ENCODE assay signal across 1 cellular context in genomic region chr17:40362696-40363479, GRCh38.
TF ChIP-seq lines count a peak whose summit lies in the region.

No MANE protein-coding gene starts in this region.

TF ChIP-seq in HepG2, 621 proteins besides CTCF, POLR2A, EP300 and RAD21 (continued from another document and continues in another):
- TF ChIP-seq, protein P1, sequence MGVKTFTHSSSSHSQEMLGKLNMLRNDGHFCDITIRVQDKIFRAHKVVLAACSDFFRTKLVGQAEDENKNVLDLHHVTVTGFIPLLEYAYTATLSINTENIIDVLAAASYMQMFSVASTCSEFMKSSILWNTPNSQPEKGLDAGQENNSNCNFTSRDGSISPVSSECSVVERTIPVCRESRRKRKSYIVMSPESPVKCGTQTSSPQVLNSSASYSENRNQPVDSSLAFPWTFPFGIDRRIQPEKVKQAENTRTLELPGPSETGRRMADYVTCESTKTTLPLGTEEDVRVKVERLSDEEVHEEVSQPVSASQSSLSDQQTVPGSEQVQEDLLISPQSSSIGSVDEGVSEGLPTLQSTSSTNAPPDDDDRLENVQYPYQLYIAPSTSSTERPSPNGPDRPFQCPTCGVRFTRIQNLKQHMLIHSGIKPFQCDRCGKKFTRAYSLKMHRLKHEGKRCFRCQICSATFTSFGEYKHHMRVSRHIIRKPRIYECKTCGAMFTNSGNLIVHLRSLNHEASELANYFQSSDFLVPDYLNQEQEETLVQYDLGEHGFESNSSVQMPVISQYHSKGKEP (CRISPR knock-in tag; IDR thresholded peaks at IDR 0.05): 0 out of 2 replicates have a peak, but pooled peaks have one; percentile 58
- TF ChIP-seq ZNF850 (CRISPR knock-in tag; conservative IDR thresholded peaks at IDR 0.05) (no peak), ZNF629 (CRISPR knock-in tag; conservative IDR thresholded peaks at IDR 0.05) (no peak), IRX3 (CRISPR knock-in tag; IDR thresholded peaks at IDR 0.05; ENCODE audit: borderline replicate concordance, low read depth) (peak; percentile 94; the same call in 1 of the 2 replicates), CREM (IDR thresholded peaks at IDR 0.05) (no peak), CREM (CRISPR knock-in tag; IDR thresholded peaks at IDR 0.05) (no peak), STAG1 (CRISPR knock-in tag; IDR thresholded peaks at IDR 0.05) (peak; percentile 86), SSRP1 (CRISPR knock-in tag; IDR thresholded peaks at IDR 0.05) (no peak), ZNF484 (CRISPR knock-in tag; IDR thresholded peaks at IDR 0.05; ENCODE audit: borderline replicate concordance, low read depth) (no peak), TOE1 (CRISPR knock-in tag; IDR thresholded peaks at IDR 0.05) (peak; percentile 81; the same call in 1 of the 2 replicates), KAT7 (CRISPR knock-in tag; IDR thresholded peaks at IDR 0.05; ENCODE audit: borderline replicate concordance) (peak; percentile 98), KLF11 (CRISPR knock-in tag; IDR thresholded peaks at IDR 0.05) (peak; percentile 71; the same call in 1 of the 2 replicates), MXD4 (CRISPR knock-in tag; IDR thresholded peaks at IDR 0.05) (peak; percentile 93), ZFP1 (CRISPR knock-in tag; IDR thresholded peaks at IDR 0.05) (0 out of 2 replicates have a peak, but pooled peaks have one; percentile 58), MIER2 (CRISPR knock-in tag; IDR thresholded peaks at IDR 0.05) (0 out of 2 replicates have a peak, but pooled peaks have one; percentile 30), FOXP1 (IDR thresholded peaks at IDR 0.05) (no peak), FOXP1 (CRISPR knock-in tag; IDR thresholded peaks at IDR 0.05) (no peak), ZNF670 (CRISPR knock-in tag; IDR thresholded peaks at IDR 0.05; ENCODE audit: borderline replicate concordance) (peak; percentile 87; the same call in 1 of the 2 replicates), LRRFIP1 (CRISPR knock-in tag; conservative IDR thresholded peaks at IDR 0.05) (no peak), HNRNPK (IDR thresholded peaks at IDR 0.05; ENCODE audit: low read depth, low read length, poor library complexity, severe bottlenecking) (peak; percentile 61), ZXDC (CRISPR knock-in tag; IDR thresholded peaks at IDR 0.05) (0 out of 2 replicates have a peak, but pooled peaks have one; percentile 13), PHF8 (CRISPR knock-in tag; IDR thresholded peaks at IDR 0.05) (peak; percentile 77), PRDM15 (CRISPR knock-in tag; IDR thresholded peaks at IDR 0.05) (peak; percentile 64; the same call in 1 of the 2 replicates), CENPX (CRISPR knock-in tag; IDR thresholded peaks at IDR 0.05) (no peak), ZBTB10 (CRISPR knock-in tag; IDR thresholded peaks at IDR 0.05; ENCODE audit: borderline replicate concordance) (no peak), THRA (CRISPR knock-in tag; IDR thresholded peaks at IDR 0.05; ENCODE audit: borderline replicate concordance) (peak; percentile 79), KDM3A (CRISPR knock-in tag; IDR thresholded peaks at IDR 0.05; ENCODE audit: low read depth) (peak; percentile 88), ISL2 (CRISPR knock-in tag; IDR thresholded peaks at IDR 0.05) (peak; percentile 74), TFDP2 (CRISPR knock-in tag; IDR thresholded peaks at IDR 0.05) (peak; percentile 96), ZNF883 (CRISPR knock-in tag; IDR thresholded peaks at IDR 0.05; ENCODE audit: not compliant biosample characterization) (peak; percentile 95), ARHGAP35 (CRISPR knock-in tag; IDR thresholded peaks at IDR 0.05; ENCODE audit: borderline replicate concordance) (peak; percentile 70), DNMT1 (CRISPR knock-in tag; IDR thresholded peaks at IDR 0.05) (0 out of 2 replicates have a peak, but pooled peaks have one; percentile 7), CEBPG (CRISPR knock-in tag; IDR thresholded peaks at IDR 0.05) (0 out of 2 replicates have a peak, but pooled peaks have one; percentile 53), SALL2 (CRISPR knock-in tag; IDR thresholded peaks at IDR 0.05) (peak; percentile 95)
- TF ChIP-seq, protein P2, sequence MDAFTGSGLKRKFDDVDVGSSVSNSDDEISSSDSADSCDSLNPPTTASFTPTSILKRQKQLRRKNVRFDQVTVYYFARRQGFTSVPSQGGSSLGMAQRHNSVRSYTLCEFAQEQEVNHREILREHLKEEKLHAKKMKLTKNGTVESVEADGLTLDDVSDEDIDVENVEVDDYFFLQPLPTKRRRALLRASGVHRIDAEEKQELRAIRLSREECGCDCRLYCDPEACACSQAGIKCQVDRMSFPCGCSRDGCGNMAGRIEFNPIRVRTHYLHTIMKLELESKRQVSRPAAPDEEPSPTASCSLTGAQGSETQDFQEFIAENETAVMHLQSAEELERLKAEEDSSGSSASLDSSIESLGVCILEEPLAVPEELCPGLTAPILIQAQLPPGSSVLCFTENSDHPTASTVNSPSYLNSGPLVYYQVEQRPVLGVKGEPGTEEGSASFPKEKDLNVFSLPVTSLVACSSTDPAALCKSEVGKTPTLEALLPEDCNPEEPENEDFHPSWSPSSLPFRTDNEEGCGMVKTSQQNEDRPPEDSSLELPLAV (CRISPR knock-in tag; conservative IDR thresholded peaks at IDR 0.05; ENCODE audit: low read depth): no peak
- TF ChIP-seq, protein P3, sequence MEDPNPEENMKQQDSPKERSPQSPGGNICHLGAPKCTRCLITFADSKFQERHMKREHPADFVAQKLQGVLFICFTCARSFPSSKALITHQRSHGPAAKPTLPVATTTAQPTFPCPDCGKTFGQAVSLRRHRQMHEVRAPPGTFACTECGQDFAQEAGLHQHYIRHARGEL (CRISPR knock-in tag; IDR thresholded peaks at IDR 0.05): peak; percentile 7; the same call in 1 of the 2 replicates
- TF ChIP-seq, protein P4, sequence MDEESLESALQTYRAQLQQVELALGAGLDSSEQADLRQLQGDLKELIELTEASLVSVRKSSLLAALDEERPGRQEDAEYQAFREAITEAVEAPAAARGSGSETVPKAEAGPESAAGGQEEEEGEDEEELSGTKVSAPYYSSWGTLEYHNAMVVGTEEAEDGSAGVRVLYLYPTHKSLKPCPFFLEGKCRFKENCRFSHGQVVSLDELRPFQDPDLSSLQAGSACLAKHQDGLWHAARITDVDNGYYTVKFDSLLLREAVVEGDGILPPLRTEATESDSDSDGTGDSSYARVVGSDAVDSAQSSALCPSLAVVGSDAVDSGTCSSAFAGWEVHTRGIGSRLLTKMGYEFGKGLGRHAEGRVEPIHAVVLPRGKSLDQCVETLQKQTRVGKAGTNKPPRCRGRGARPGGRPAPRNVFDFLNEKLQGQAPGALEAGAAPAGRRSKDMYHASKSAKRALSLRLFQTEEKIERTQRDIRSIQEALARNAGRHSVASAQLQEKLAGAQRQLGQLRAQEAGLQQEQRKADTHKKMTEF (CRISPR knock-in tag; IDR thresholded peaks at IDR 0.05): peak; percentile 98
- TF ChIP-seq, protein P5, sequence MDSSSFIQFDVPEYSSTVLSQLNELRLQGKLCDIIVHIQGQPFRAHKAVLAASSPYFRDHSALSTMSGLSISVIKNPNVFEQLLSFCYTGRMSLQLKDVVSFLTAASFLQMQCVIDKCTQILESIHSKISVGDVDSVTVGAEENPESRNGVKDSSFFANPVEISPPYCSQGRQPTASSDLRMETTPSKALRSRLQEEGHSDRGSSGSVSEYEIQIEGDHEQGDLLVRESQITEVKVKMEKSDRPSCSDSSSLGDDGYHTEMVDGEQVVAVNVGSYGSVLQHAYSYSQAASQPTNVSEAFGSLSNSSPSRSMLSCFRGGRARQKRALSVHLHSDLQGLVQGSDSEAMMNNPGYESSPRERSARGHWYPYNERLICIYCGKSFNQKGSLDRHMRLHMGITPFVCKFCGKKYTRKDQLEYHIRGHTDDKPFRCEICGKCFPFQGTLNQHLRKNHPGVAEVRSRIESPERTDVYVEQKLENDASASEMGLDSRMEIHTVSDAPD (CRISPR knock-in tag; IDR thresholded peaks at IDR 0.05): peak; percentile 63; the same call in 1 of the 2 replicates
